Comparison of ENCODE assay signal across 1 cellular context in the genomic region with DNA sequence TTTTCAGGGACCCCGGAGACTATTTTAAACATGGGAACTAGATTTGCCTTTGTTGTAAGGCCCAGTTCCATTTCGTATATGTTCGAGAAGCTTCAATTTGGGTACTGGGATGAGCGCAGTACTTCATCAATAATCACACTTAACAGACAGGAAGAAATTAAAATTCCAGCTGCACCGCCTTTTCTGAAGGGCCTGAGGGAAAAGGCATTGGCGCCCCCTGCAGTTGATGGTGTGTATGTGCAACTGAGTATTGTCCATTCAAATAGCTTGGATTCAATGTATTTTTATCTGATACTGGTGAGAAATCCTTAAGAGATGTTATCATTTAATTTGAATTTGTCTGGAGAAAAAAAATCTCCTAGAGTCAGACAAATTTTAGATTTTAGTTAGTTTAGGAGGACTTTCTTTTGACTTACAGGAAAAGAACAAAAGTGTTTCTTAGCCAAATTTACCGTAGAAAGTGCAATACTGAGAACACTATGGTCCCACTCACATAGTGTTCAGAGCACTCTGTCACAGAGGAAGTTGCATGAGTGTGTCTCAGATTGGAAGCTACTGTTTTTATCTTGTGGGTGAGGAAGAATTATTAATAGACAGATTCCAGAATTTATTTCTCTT.
TF ChIP-seq lines count a peak whose summit lies in the region.

No MANE protein-coding gene starts in this region.

TF ChIP-seq in H1, 55 proteins besides CTCF, POLR2A, EP300 and RAD21:
- TF ChIP-seq SP4 (IDR thresholded peaks at IDR 0.05; ENCODE audit: low read length) (no peak), TEAD4 (IDR thresholded peaks at IDR 0.05; ENCODE audit: low read depth, low read length) (peak; percentile 57; the same call in 1 of the 2 replicates)
